8 cellular contexts compared by ENCODE assay signal in genomic region chr4:82890913-82891727, GRCh38. TPM values are rescaled to one million over a fixed set of nuclear protein-coding genes. Genes with fewer than 3 reads are reported as not detected.
A peak's percentile ranks its signal among the peaks of the same experiment; 100 is the strongest.
DNase-seq lines count a peak whose midpoint lies in the region; ATAC-seq and TF ChIP-seq lines count a peak whose summit lies in the region.

Gene SEC31A, minus strand, starts transcription at chr4:82891153. Its CDS starts 9,217 bp downstream, at chr4:82881936.

- intact Hi-C loops in T-helper 2 cell treated with Interferon-gamma antibody and Interleukin-4, amounts not matched to agents 100 ng/mL and 5 ng/mL, for 36 hours (cut with micrococcal nuclease), result loop anchor here (1.0 to 2.0 kb wide), 7 partner anchors 9 to 462 kb away; partner anchors contain the start of genes LIN54 and THAP9
- intact Hi-C loops in ascending aorta (cut with DNase I) (loop anchor here (1.0 to 10.0 kb wide), 6 partner anchors 9 to 604 kb away; partner anchors contain the start of genes ABRAXAS1, COQ2 and THAP9), right cardiac atrium (cut with DNase I) (loop anchor here in 2 of 4 donors (10.0 kb wide), 2 partner anchors 124 to 526 kb away; partner anchors contain the start of gene LIN54 (in 1 of the 2)), vagina (cut with DNase I) (no loop called here)

- TF ChIP-seq POLR2A in vagina (IDR thresholded peaks at IDR 0.05), result peak in 1 of 2 donors; percentile 82

- under 1% methylated on average over 71 of the region's 71 CpGs for WGBS in right cardiac atrium

- TF ChIP-seq CTCF in ascending aorta (IDR thresholded peaks at IDR 0.05) (peak in 1 of 3 experiments; percentile 20), vagina (IDR thresholded peaks at IDR 0.05) (no peak)

- DNase-seq in NCI-H187 treated with DMSO at 0.1 percent for 48 hours (lab: John Stamatoyannopoulos, UW) (peak; percentile 90), ascending aorta (ENCODE audit: low spot score in 2 of 2) (peak; percentile 75 to 97), right cardiac atrium (peak; percentile 98 to 99 (median 99)), putamen (ENCODE audit: low spot score) (peak; percentile 94), vagina (ENCODE audit: extremely low spot score in 2 of 2) (peak in 1 of 2 donors; percentile 93)

- no peaks in the 10 kb centered on the region for H3K9me3 ChIP-seq in ascending aorta
- no peaks in the 10 kb centered on the region for H3K9me3 ChIP-seq in right cardiac atrium (ENCODE audit: control insufficient read depth, low read length)
- no peaks in the 10 kb centered on the region for H3K9me3 ChIP-seq in vagina

- H3K36me3 ChIP-seq in ascending aorta, result peaks cover 0 to 27% of the 10 kb centered on the region in 2 donors
- H3K36me3 ChIP-seq in vagina, result peaks cover 0 to 20% of the 10 kb centered on the region in 2 donors

- peak within 1 kb of the TSS; percentile 87 to 91 for H3K4me3 ChIP-seq in ascending aorta
- H3K4me3 ChIP-seq in right cardiac atrium (ENCODE audit: low read length), result peak within 1 kb of the TSS; percentile 74
- H3K4me3 ChIP-seq in vagina, result peak within 1 kb of the TSS; percentile 87

- H3K27me3 ChIP-seq in ascending aorta (no peaks in the 10 kb centered on the region), right cardiac atrium (ENCODE audit: control insufficient read depth, insufficient read depth) (no peaks in the 10 kb centered on the region), vagina (no peaks in the 10 kb centered on the region)

- H3K4me1 ChIP-seq in ascending aorta (peaks cover 8 to 11% of the 10 kb centered on the region in 2 donors), right cardiac atrium (ENCODE audit: control insufficient read depth, insufficient read depth, low read length) (no peaks in the 10 kb centered on the region), vagina (peaks cover 47% of the 10 kb centered on the region)

- ATAC-seq in GM18502 (IDR thresholded peaks at IDR 0.05; ENCODE audit: poor library complexity, unreplicated experiment) (peak; percentile 94), HG02970 (IDR thresholded peaks at IDR 0.05; ENCODE audit: low FRiP score, unreplicated experiment) (peak; percentile 89), right cardiac atrium (peak; percentile 99)

- H3K27ac ChIP-seq in ascending aorta (peak within 1 kb of the TSS; percentile 98 to 99), right cardiac atrium (ENCODE audit: low read length) (peak within 1 kb of the TSS; percentile 96), vagina (peak within 1 kb of the TSS; percentile 97)

RNA-seq across cellular contexts. Expression of gene SEC31A, which starts in this region (rescaled TPM):
- 143 and 153 TPM in 2 replicates for total RNA-seq in T-helper 2 cell treated with Interferon-gamma antibody and Interleukin-4, amounts not matched to agents 100 ng/mL and 5 ng/mL, for 36 hours
- total RNA-seq in ascending aorta (100 TPM), right cardiac atrium (100 to 1,000 TPM; 107 to 156 (median 128) TPM), vagina (133 TPM)
- polyA plus RNA-seq in right cardiac atrium, result 87.3 TPM
